32 cellular contexts compared by ENCODE assay signal in genomic region chr6:56481957-56482356, GRCh38.
"Had no signal": no experiment of that assay in that cellular context is flagged by ENCODE, and none has a peak within 500 bp of the region (broad histone marks: within the 10 kb centered on the region; RNA-seq: fewer than 3 reads in every experiment).

No MANE protein-coding gene starts in this region.

- H3K4me3 ChIP-seq: ascending aorta, cardiac muscle cell, K562, PC-9 had no signal

- ATAC-seq: activated CD8-positive, alpha-beta T cell treated with anti-CD3 and anti-CD28 coated beads for 36 hours; activated T-cell treated with anti-CD3 and anti-CD28 coated beads, Interleukin-2, amount 50 U/mL, for 72 hours; activated T-helper 17 cell treated with anti-CD3 and anti-CD28 coated beads, Interleukin-2, amount 50 U/mL, for 72 hours; K562; Right ventricle myocardium inferior; SK-N-SH treated with all-trans-retinoic acid at 6 μM for 48 hours had no signal

- DNase-seq: activated CD4-positive, alpha-beta T cell treated with anti-CD3 and anti-CD28 coated beads, Interleukin-2, amount 10 ng/mL, durations not matched to agents 24 days and 14 days; activated CD4-positive, alpha-beta T cell treated with anti-CD3 and anti-CD28 coated beads, Interleukin-2, amount 50 U/mL, for 4 hours; activated CD8-positive, alpha-beta T cell treated with anti-CD3 and anti-CD28 coated beads for 36 hours; activated effector memory CD4-positive, alpha-beta T cell treated with anti-CD3 and anti-CD28 coated beads, Interleukin-2, amount 50 U/mL, for 16 hours; activated naive CD4-positive, alpha-beta T cell treated with Interleukin-2 at 50 U/mL for 16 hours; activated naive CD8-positive, alpha-beta T cell treated with anti-CD3 and anti-CD28 coated beads, Interleukin-2, amount 10 ng/mL, durations not matched to agents 7 days and 5 days; activated T-cell treated with anti-CD3 and anti-CD28 coated beads, Interleukin-2, amount 50 U/mL, for 1 hour; activated T-cell treated with anti-CD3 and anti-CD28 coated beads, Interleukin-2, amount 50 U/mL, for 72 hours; amygdala; NCI-H1105 treated with DMSO at 0.1 percent for 48 hours; NCI-H1436; NCI-H1694; NCI-H1930; NCI-H2081 treated with DMSO at 0.1 percent for 48 hours; NCI-H226; NCI-H446 treated with DMSO at 0.1 percent for 48 hours; NCI-H524; NK-92 treated with Interleukin-12 subunit alpha and Interleukin-12 subunit beta, amount 100 ng/mL, for 24 hours; PC-9; SIG-M5; SW 1271; T-helper 1 cell; T-helper 2 cell; T-helper 9 cell; WERI-Rb-1 had no signal

- H3K27ac ChIP-seq: ascending aorta, cardiac muscle cell, PC-9, RWPE1, WERI-Rb-1 had no signal

- H3K9me3 ChIP-seq: ascending aorta had no signal

- H3K27me3 ChIP-seq: ascending aorta, cardiac muscle cell had no signal
